ENCODE assay signal across 1 cellular context in genomic region chr2:23549821-23550535, GRCh38.
TF ChIP-seq lines count a peak whose summit lies in the region.

No MANE protein-coding gene starts in this region.

TF ChIP-seq in IMR-90, 13 proteins besides CTCF, POLR2A, EP300 and RAD21:
- 0 out of 2 replicates have a peak, but pooled peaks have one; percentile 16 for TF ChIP-seq FOS (IDR thresholded peaks at IDR 0.05; ENCODE audit: low read depth, low read length)
- no peak for TF ChIP-seq BHLHE40 (IDR thresholded peaks at IDR 0.05; ENCODE audit: low read depth, low read length)
